ENCODE assay signal across 4 cellular contexts in the genomic region with DNA sequence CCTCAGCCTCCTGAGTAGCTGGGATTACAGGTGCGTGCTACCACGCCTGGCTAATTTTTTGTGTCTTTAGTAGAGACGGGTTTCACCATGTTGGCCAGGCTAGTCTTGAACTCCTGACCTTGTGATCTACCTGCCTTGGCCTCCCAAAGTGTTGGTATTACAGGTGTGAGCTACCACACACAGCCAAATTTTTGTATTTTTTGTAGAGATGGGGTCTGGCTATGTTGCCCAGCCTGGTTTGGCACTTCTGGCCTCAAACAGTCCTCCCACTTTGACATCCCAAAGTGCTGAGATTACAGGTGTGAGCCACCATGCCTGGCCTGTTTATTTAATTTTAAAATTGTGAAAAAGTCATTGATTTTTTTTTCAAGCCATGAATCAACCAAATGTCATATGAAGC. TPM values are rescaled to one million over a fixed set of nuclear protein-coding genes. Genes with fewer than 3 reads are reported as not detected.
"Had no signal": no experiment of that assay in that cellular context is flagged by ENCODE, and none has a peak within 500 bp of the region (broad histone marks: within the 10 kb centered on the region; RNA-seq: fewer than 3 reads in every experiment).

No MANE protein-coding gene starts in this region.

RNA-seq across cellular contexts. Expression of a gene that starts 57.3 kb away (rescaled TPM):
- total RNA-seq: activated B cell treated with CpG ODN at 0.5 μM for 24 hours; activated CD4-positive, alpha-beta T cell treated with anti-CD3 and anti-CD28 coated beads for 36 hours; activated CD4-positive, alpha-beta T cell treated with anti-CD3 and anti-CD28 coated beads, Interleukin-2, amount 10 ng/mL, durations not matched to agents 7 days and 5 days; activated CD8-positive, alpha-beta memory T cell treated with anti-CD3 and anti-CD28 coated beads, Interleukin-2, amount 10 ng/mL, durations not matched to agents 7 days and 5 days had no signal
